In genomic region chr22:19959043-19959586, GRCh38 we compare ENCODE assay signal across 10 cellular contexts. TPM values are rescaled to one million over a fixed set of nuclear protein-coding genes. Genes with fewer than 3 reads are reported as not detected.
DNase-seq lines count a peak whose midpoint lies in the region; ATAC-seq and TF ChIP-seq lines count a peak whose summit lies in the region.
"Had no signal": no experiment of that assay in that cellular context is flagged by ENCODE, and none has a peak within 500 bp of the region (broad histone marks: within the 10 kb centered on the region; RNA-seq: fewer than 3 reads in every experiment).

No MANE protein-coding gene starts in this region.

- no peak overlapping the region for H3K4ac ChIP-seq in mesendoderm (ENCODE audit: low read depth, low read length)

- H3K9me3 ChIP-seq in esophagus muscularis mucosa: no peaks in the 10 kb centered on the region
- no peaks in the 10 kb centered on the region for H3K9me3 ChIP-seq in aorta (ENCODE audit: control insufficient read depth, low read length)

- no peaks in the 10 kb centered on the region for H3K79me2 ChIP-seq in mesendoderm (ENCODE audit: control insufficient read depth, insufficient read depth, low read length)

- peak overlapping the region; percentile 62 to 73 (median 71) for H3K27ac ChIP-seq in esophagus muscularis mucosa (replicated peaks in 1 of 4)
- no peak overlapping the region for H3K27ac ChIP-seq in mesendoderm (ENCODE audit: low read depth, low read length)
- H3K27ac ChIP-seq in aorta (ENCODE audit: low read depth in 1 of 2, low read length in 2 of 2): peak overlapping the region in 1 of 2 donors; percentile 5
- H3K27ac ChIP-seq: C4-2B had no signal

- H4K5ac ChIP-seq in mesendoderm (ENCODE audit: low read length): no peak overlapping the region

- 63% methylated on average over 16 of the region's 30 CpGs for WGBS in esophagus muscularis mucosa
- no CpG with 5 or more reads among the region's 30 CpGs for WGBS in mesendoderm (ENCODE audit: extremely low coverage, insufficient coverage, low lambda C conversion rate)
- WGBS in aorta, 2 donors: 11 to 16% methylated on average over 23 to 30 of the region's 30 CpGs

- TF ChIP-seq POLR2A in esophagus muscularis mucosa (IDR thresholded peaks at IDR 0.05; ENCODE audit: low read depth): no peak

- intact Hi-C loops in Right ventricle myocardium inferior (cut with DNase I) (no loop called here), cardiac septum (cut with DNase I) (no loop called here), esophagus muscularis mucosa (cut with DNase I) (no loop called here), aorta (cut with DNase I) (no loop called here)

- peak overlapping the region; percentile 77 for H3K4me2 ChIP-seq in mesendoderm (ENCODE audit: low read length)

- H3K27me3 ChIP-seq in esophagus muscularis mucosa: no peaks in the 10 kb centered on the region
- H3K27me3 ChIP-seq in mesendoderm (ENCODE audit: insufficient read depth, low read length, poor library complexity): no peaks in the 10 kb centered on the region
- H3K27me3 ChIP-seq in aorta (ENCODE audit: control insufficient read depth in 1 of 2, insufficient read depth in 2 of 2, low read length in 1 of 2): no peaks in the 10 kb centered on the region

- H3K56ac ChIP-seq in mesendoderm (ENCODE audit: low read length): peak overlapping the region; percentile 86

- H3K18ac ChIP-seq in mesendoderm (ENCODE audit: low read length): peak overlapping the region; percentile 15

- peaks cover 28 to 51% (median 40%) of the 10 kb centered on the region in 4 donors for H3K4me1 ChIP-seq in esophagus muscularis mucosa
- peaks cover 9% of the 10 kb centered on the region for H3K4me1 ChIP-seq in mesendoderm (ENCODE audit: control insufficient read depth, low read depth, low read length)
- no peaks in the 10 kb centered on the region for H3K4me1 ChIP-seq in aorta (ENCODE audit: control insufficient read depth in 1 of 2, insufficient read depth in 2 of 2, low read length in 2 of 2)

- DNase-seq in Right ventricle myocardium inferior (ENCODE audit: missing footprints) (peak; percentile 83), cardiac septum (ENCODE audit: low spot score) (no peak), esophagus muscularis mucosa (ENCODE audit: extremely low spot score) (no peak), mesendoderm (peak; percentile 98), aorta (peak; percentile 85 to 92)
- DNase-seq in activated effector memory CD4-positive, alpha-beta T cell treated with Interleukin-2 at 50 U/mL for 16 hours: no peak
- DNase-seq in activated naive CD4-positive, alpha-beta T cell treated with Interleukin-2 at 50 U/mL for 16 hours: no peak
- DNase-seq: GOT3 had no signal

- TF ChIP-seq CTCF in esophagus muscularis mucosa (IDR thresholded peaks at IDR 0.05): no peak

- peak overlapping the region; percentile 70 for H3K9ac ChIP-seq in mesendoderm (ENCODE audit: low read length)

- ATAC-seq in Right ventricle myocardium inferior (peak; percentile 74), aorta (ENCODE audit: low FRiP score) (peak; percentile 85), HG02588 (IDR thresholded peaks at IDR 0.05; ENCODE audit: unreplicated experiment) (no peak)

- H3K4me3 ChIP-seq in esophagus muscularis mucosa: peak overlapping the region; percentile 42 to 53 (median 44)
- peak overlapping the region; percentile 15 for H3K4me3 ChIP-seq in mesendoderm (ENCODE audit: low read length)
- H3K4me3 ChIP-seq in aorta (ENCODE audit: low read length in 2 of 2): no peak overlapping the region

- no peak for TF ChIP-seq EP300 in esophagus muscularis mucosa (IDR thresholded peaks at IDR 0.05)

- H3K36me3 ChIP-seq in esophagus muscularis mucosa: peaks cover 7 to 22% (median 10%) of the 10 kb centered on the region in 4 donors
- H3K36me3 ChIP-seq in mesendoderm (ENCODE audit: control insufficient read depth, insufficient read depth, low read length): no peaks in the 10 kb centered on the region
- no peaks in the 10 kb centered on the region for H3K36me3 ChIP-seq in aorta (ENCODE audit: control insufficient read depth in 1 of 2, insufficient read depth in 2 of 2, low read length in 1 of 2)

- H2BK120ac ChIP-seq in mesendoderm (ENCODE audit: low read depth, low read length): no peak overlapping the region

- no peaks in the 10 kb centered on the region for H3K79me1 ChIP-seq in mesendoderm (ENCODE audit: low read length)

- H4K8ac ChIP-seq in mesendoderm (ENCODE audit: low read depth, low read length): no peak overlapping the region

- no peak overlapping the region for H2BK5ac ChIP-seq in mesendoderm (ENCODE audit: low read length)

- H3K23ac ChIP-seq in mesendoderm (ENCODE audit: low read length): no peak overlapping the region

- no peak overlapping the region for H2AK5ac ChIP-seq in mesendoderm (ENCODE audit: low read length)

- H2BK15ac ChIP-seq in mesendoderm (replicated peaks; ENCODE audit: low read depth): no peak overlapping the region

RNA-seq across cellular contexts. Expression of gene TXNRD2, which starts 17.5 kb away (rescaled TPM):
- total RNA-seq in Right ventricle myocardium inferior (40.9 TPM), cardiac septum (33.3 TPM), esophagus muscularis mucosa (10 to 100 TPM; 12.9 to 27.2 (median 23.9) TPM), aorta (10 to 100 TPM; 21.0 to 29.5 TPM)
- polyA plus RNA-seq in mesendoderm (2013, experiment 1 of 2): 20.1 TPM
- 22.6 TPM for polyA plus RNA-seq in mesendoderm (2013, experiment 2 of 2)
- polyA plus RNA-seq in aorta: 10 to 100 TPM; 13.3 to 59.0 TPM

RNA-seq across cellular contexts. Expression of gene COMT, which starts 17.5 kb away (rescaled TPM):
- total RNA-seq in Right ventricle myocardium inferior (104 TPM), cardiac septum (97.1 TPM), esophagus muscularis mucosa (100 to 1,000 TPM; 141 to 231 (median 196) TPM), aorta (100 to 1,000 TPM; 101 to 111 TPM)
- polyA plus RNA-seq in mesendoderm (2013, experiment 1 of 2): 11.0 TPM
- polyA plus RNA-seq in mesendoderm (2013, experiment 2 of 2): 10.7 TPM
- 100 to 1,000 TPM in 1 of 2 donors, 10 to 100 TPM in 1; 96.7 to 176 TPM for polyA plus RNA-seq in aorta

RNA-seq across cellular contexts. Expression of gene ARVCF, which starts 57.5 kb away (rescaled TPM):
- total RNA-seq in Right ventricle myocardium inferior (30.5 TPM), cardiac septum (46.8 TPM), esophagus muscularis mucosa (10 to 100 TPM; 31.1 to 55.8 (median 44.6) TPM), aorta (10 to 100 TPM; 59.7 to 64.4 TPM)
- polyA plus RNA-seq in mesendoderm (2013, experiment 1 of 2): 9.4 TPM
- 9.6 TPM for polyA plus RNA-seq in mesendoderm (2013, experiment 2 of 2)
- 100 to 1,000 TPM in 1 of 2 donors, 10 to 100 TPM in 1; 15.4 to 102 TPM for polyA plus RNA-seq in aorta

Comparison
In these comparisons a context has a peak if more than half of its experiments do, and no peak if none do; other contexts are left out.
1. DNase-seq: peak in Right ventricle myocardium inferior (single experiment), mesendoderm (single experiment) and aorta (2 of 2); none in cardiac septum (single experiment), esophagus muscularis mucosa (single experiment), activated effector memory CD4-positive, alpha-beta T cell treated with Interleukin-2 at 50 U/mL for 16 hours (single experiment) and activated naive CD4-positive, alpha-beta T cell treated with Interleukin-2 at 50 U/mL for 16 hours (single experiment).
2. H3K4me3 ChIP-seq: peak in esophagus muscularis mucosa (4 of 4) and mesendoderm (single experiment); none in aorta (0 of 2).